1 cellular context compared by ENCODE assay signal in the genomic region with DNA sequence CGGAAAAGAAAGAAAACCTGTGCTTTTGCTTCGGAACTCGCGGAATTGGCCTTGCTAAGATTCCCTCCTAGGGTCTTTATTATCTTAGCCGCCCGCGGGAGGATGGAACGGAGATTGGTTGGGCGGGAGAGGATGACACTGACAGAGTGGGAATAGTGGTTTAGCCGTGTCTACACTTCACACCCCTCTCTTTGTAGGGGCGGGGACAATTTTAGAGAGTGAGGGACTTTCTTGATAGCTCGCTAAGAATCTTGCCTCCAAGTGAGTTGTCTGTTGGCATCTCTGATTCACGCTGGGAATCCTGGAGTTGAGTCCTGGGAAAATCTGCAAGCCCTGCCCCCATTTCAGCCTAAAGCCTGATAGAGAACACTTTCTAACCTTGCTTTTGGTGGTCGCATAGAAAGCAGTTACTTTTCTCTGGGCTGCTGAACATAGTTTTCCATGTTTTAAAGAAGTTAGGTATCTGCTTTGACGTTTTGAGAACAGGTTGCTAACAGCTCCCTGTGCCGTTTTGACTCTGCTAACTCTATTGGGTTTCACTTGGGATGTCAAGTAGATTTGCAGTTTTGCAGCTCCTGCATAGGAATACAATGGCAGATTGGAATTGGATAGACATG.
TF ChIP-seq lines count a peak whose summit lies in the region.

No MANE protein-coding gene starts in this region.

TF ChIP-seq in HepG2, 621 proteins besides CTCF, POLR2A, EP300 and RAD21 (continued from another document):
- TF ChIP-seq, protein P1, sequence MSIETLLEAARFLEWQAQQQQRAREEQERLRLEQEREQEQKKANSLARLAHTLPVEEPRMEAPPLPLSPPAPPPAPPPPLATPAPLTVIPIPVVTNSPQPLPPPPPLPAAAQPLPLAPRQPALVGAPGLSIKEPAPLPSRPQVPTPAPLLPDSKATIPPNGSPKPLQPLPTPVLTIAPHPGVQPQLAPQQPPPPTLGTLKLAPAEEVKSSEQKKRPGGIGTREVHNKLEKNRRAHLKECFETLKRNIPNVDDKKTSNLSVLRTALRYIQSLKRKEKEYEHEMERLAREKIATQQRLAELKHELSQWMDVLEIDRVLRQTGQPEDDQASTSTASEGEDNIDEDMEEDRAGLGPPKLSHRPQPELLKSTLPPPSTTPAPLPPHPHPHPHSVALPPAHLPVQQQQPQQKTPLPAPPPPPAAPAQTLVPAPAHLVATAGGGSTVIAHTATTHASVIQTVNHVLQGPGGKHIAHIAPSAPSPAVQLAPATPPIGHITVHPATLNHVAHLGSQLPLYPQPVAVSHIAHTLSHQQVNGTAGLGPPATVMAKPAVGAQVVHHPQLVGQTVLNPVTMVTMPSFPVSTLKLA (IDR thresholded peaks at IDR 0.05), result no peak
- TF ChIP-seq ZNF570 (CRISPR knock-in tag; IDR thresholded peaks at IDR 0.05; ENCODE audit: borderline replicate concordance), result no peak
- TF ChIP-seq ZNF460 (CRISPR knock-in tag; IDR thresholded peaks at IDR 0.05; ENCODE audit: borderline replicate concordance), result no peak
- peak; percentile 85; the same call in 1 of the 2 replicates for TF ChIP-seq SMYD3 (CRISPR knock-in tag; IDR thresholded peaks at IDR 0.05)
- TF ChIP-seq MTA1 (CRISPR knock-in tag; IDR thresholded peaks at IDR 0.05; ENCODE audit: borderline replicate concordance), result no peak
- TF ChIP-seq ZNF20 (CRISPR knock-in tag; IDR thresholded peaks at IDR 0.05), result no peak
- no peak for TF ChIP-seq WIZ (CRISPR knock-in tag; IDR thresholded peaks at IDR 0.05)
- no peak for TF ChIP-seq ZBTB14 (CRISPR knock-in tag; IDR thresholded peaks at IDR 0.05)
- TF ChIP-seq CENPT (CRISPR knock-in tag; IDR thresholded peaks at IDR 0.05; ENCODE audit: low read depth), result no peak
- no peak for TF ChIP-seq ISX (CRISPR knock-in tag; conservative IDR thresholded peaks at IDR 0.05)
- TF ChIP-seq TBX3 (IDR thresholded peaks at IDR 0.05; ENCODE audit: borderline replicate concordance), result no peak
- TF ChIP-seq ZNF550 (CRISPR knock-in tag; IDR thresholded peaks at IDR 0.05; ENCODE audit: borderline replicate concordance), result no peak
- TF ChIP-seq, protein P2, sequence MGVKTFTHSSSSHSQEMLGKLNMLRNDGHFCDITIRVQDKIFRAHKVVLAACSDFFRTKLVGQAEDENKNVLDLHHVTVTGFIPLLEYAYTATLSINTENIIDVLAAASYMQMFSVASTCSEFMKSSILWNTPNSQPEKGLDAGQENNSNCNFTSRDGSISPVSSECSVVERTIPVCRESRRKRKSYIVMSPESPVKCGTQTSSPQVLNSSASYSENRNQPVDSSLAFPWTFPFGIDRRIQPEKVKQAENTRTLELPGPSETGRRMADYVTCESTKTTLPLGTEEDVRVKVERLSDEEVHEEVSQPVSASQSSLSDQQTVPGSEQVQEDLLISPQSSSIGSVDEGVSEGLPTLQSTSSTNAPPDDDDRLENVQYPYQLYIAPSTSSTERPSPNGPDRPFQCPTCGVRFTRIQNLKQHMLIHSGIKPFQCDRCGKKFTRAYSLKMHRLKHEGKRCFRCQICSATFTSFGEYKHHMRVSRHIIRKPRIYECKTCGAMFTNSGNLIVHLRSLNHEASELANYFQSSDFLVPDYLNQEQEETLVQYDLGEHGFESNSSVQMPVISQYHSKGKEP (CRISPR knock-in tag; IDR thresholded peaks at IDR 0.05), result no peak
- TF ChIP-seq IRF1 (CRISPR knock-in tag; IDR thresholded peaks at IDR 0.05; ENCODE audit: low read depth), result no peak
- TF ChIP-seq, protein P3, sequence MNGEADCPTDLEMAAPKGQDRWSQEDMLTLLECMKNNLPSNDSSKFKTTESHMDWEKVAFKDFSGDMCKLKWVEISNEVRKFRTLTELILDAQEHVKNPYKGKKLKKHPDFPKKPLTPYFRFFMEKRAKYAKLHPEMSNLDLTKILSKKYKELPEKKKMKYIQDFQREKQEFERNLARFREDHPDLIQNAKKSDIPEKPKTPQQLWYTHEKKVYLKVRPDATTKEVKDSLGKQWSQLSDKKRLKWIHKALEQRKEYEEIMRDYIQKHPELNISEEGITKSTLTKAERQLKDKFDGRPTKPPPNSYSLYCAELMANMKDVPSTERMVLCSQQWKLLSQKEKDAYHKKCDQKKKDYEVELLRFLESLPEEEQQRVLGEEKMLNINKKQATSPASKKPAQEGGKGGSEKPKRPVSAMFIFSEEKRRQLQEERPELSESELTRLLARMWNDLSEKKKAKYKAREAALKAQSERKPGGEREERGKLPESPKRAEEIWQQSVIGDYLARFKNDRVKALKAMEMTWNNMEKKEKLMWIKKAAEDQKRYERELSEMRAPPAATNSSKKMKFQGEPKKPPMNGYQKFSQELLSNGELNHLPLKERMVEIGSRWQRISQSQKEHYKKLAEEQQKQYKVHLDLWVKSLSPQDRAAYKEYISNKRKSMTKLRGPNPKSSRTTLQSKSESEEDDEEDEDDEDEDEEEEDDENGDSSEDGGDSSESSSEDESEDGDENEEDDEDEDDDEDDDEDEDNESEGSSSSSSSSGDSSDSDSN (CRISPR knock-in tag; IDR thresholded peaks at IDR 0.05), result 0 out of 2 replicates have a peak, but pooled peaks have one; percentile 8
- TF ChIP-seq HDAC2 (CRISPR knock-in tag; IDR thresholded peaks at IDR 0.05), result 0 out of 2 replicates have a peak, but pooled peaks have one; percentile 12
- no peak for TF ChIP-seq HNRNPH1 (optimal IDR thresholded peaks at IDR 0.05; ENCODE audit: low read depth, low read length)
- no peak for TF ChIP-seq ZNF558 (CRISPR knock-in tag; IDR thresholded peaks at IDR 0.05; ENCODE audit: borderline replicate concordance)
- TF ChIP-seq, protein P4, sequence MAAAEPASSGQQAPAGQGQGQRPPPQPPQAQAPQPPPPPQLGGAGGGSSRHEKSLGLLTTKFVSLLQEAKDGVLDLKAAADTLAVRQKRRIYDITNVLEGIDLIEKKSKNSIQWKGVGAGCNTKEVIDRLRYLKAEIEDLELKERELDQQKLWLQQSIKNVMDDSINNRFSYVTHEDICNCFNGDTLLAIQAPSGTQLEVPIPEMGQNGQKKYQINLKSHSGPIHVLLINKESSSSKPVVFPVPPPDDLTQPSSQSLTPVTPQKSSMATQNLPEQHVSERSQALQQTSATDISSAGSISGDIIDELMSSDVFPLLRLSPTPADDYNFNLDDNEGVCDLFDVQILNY (CRISPR knock-in tag; conservative IDR thresholded peaks at IDR 0.05), result no peak
- TF ChIP-seq ZNF280D (CRISPR knock-in tag; IDR thresholded peaks at IDR 0.05), result no peak
- TF ChIP-seq RNF219 (CRISPR knock-in tag; IDR thresholded peaks at IDR 0.05), result 0 out of 2 replicates have a peak, but pooled peaks have one; percentile 2
